In the genomic region with DNA sequence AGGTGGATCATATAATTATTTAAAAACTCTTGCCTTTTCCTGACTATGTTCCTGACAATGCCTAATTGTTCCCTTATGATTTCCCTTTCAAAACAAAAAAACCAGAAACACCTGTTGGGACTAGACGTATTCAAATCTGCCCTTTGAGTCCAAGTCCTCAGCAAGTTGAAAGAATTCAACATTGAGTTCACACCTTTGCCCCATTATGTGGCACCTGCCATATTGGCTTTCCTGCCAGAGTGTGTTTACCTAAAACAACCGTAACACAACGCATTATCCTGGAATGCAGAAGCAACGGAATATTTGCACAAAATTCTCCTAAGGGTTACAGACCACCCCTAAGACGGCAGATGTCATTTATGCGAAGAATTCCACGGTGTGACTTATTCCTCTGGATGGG, we compare ENCODE assay signal across 22 cellular contexts.
"Had no signal": no experiment of that assay in that cellular context is flagged by ENCODE, and none has a peak within 500 bp of the region (broad histone marks: within the 10 kb centered on the region; RNA-seq: fewer than 3 reads in every experiment).

No MANE protein-coding gene starts in this region.

- ATAC-seq: activated CD4-positive, alpha-beta T cell treated with anti-CD3 and anti-CD28 coated beads for 36 hours; activated CD8-positive, alpha-beta memory T cell treated with anti-CD3 and anti-CD28 coated beads, Interleukin-2, amount 10 ng/mL, durations not matched to agents 7 days and 5 days; activated CD8-positive, alpha-beta T cell treated with anti-CD3 and anti-CD28 coated beads, Interleukin-2, amount 10 ng/mL, durations not matched to agents 7 days and 5 days; esophagus mucosa; left cardiac atrium; naive thymus-derived CD8-positive, alpha-beta T cell; right cardiac atrium; stimulated activated naive CD8-positive, alpha-beta T cell treated with anti-CD3 and anti-CD28 coated beads, Interleukin-15, Interleukin-2, amounts not matched to agents 100 U/mL and 50 U/mL, for 24 hours had no signal

- H3K4me3 ChIP-seq: colonic mucosa, testis had no signal

- DNase-seq: activated CD4-positive, alpha-beta T cell treated with anti-CD3 and anti-CD28 coated beads for 36 hours; activated CD4-positive, CD25-positive, alpha-beta regulatory T cell; activated CD8-positive, alpha-beta memory T cell treated with anti-CD3 and anti-CD28 coated beads, Interleukin-2, amount 10 ng/mL, durations not matched to agents 7 days and 5 days; activated CD8-positive, alpha-beta T cell treated with anti-CD3 and anti-CD28 coated beads, Interleukin-2, amount 10 ng/mL, durations not matched to agents 7 days and 5 days; activated naive CD4-positive, alpha-beta T cell treated with Interleukin-2 at 50 U/mL for 16 hours; activated T-cell treated with anti-CD3 and anti-CD28 coated beads, Interleukin-2, amount 50 U/mL, for 48 hours; anterior cingulate cortex; colonic mucosa; foreskin fibroblast; head of caudate nucleus; hippocampal formation; left cardiac atrium; mammary epithelial cell; naive thymus-derived CD8-positive, alpha-beta T cell; occipital lobe; right cardiac atrium; stimulated activated CD4-positive, alpha-beta T cell treated with anti-CD3 and anti-CD28 coated beads, Interleukin-12 subunit alpha, Interleukin-12 subunit beta, amount 100 ng/mL, for 4 hours; stimulated activated CD4-positive, alpha-beta T cell treated with anti-CD3 and anti-CD28 coated beads, Interleukin-4, amount 100 ng/mL, for 1 hour; stimulated activated naive CD8-positive, alpha-beta T cell treated with anti-CD3 and anti-CD28 coated beads, Interleukin-15, Interleukin-2, amounts not matched to agents 100 U/mL and 50 U/mL, for 24 hours; testis; trophoblast cell had no signal

- H3K4me1 ChIP-seq: colonic mucosa had no signal

- H3K27ac ChIP-seq: colonic mucosa, testis had no signal

- H3K27me3 ChIP-seq: colonic mucosa, testis had no signal

- H3K9me3 ChIP-seq: colonic mucosa, testis had no signal

- H3K36me3 ChIP-seq: colonic mucosa had no signal
